ENCODE assay signal across 1 cellular context in the genomic region with DNA sequence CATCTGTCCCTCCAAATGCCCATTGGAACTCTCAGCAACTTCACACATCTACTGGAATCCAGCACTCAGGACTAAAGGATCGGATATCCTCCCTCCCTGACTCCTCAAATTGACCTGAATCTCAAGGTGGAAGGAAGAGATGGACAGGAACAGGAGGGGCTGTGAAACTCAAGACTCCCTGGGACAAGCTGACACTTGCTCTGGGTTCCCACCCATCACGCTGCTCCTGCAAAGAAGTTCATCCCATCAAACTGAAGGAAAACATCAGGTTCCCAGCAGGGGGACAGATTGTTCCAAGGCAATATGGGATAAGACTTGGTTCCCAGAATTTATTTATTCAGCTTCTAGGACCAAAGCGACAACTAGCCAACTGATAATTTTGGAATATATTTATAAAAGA.
TF ChIP-seq lines count a peak whose summit lies in the region.

No MANE protein-coding gene starts in this region.

TF ChIP-seq in HCT116, 20 proteins besides CTCF, POLR2A, EP300 and RAD21 (continued from another document):
- no peak for TF ChIP-seq REST (IDR thresholded peaks at IDR 0.05; ENCODE audit: low read depth)
